Comparison of ENCODE assay signal across 10 cellular contexts in genomic region chr15:100898661-100899462, GRCh38. TPM values are rescaled to one million over a fixed set of nuclear protein-coding genes. Genes with fewer than 3 reads are reported as not detected.
"Had no signal": no experiment of that assay in that cellular context is flagged by ENCODE, and none has a peak within 500 bp of the region (broad histone marks: within the 10 kb centered on the region; RNA-seq: fewer than 3 reads in every experiment).

No MANE protein-coding gene starts in this region.

- ATAC-seq: heart right ventricle, pancreas had no signal

- H3K36me3 ChIP-seq: breast epithelium, left ventricle myocardium inferior, thyroid gland had no signal

- H3K36me3 Mint-ChIP-seq: activated naive CD8-positive, alpha-beta T cell treated with anti-CD3 and anti-CD28 coated beads, Interleukin-2, amount 10 ng/mL, durations not matched to agents 7 days and 5 days had no signal

- H3K27me3 ChIP-seq: breast epithelium, pancreas, thyroid gland had no signal

- H3K27ac ChIP-seq: left ventricle myocardium inferior, pancreas, thyroid gland had no signal

- H3K9me3 ChIP-seq: breast epithelium, left ventricle myocardium inferior, pancreas, thyroid gland had no signal

- H3K4me3 Mint-ChIP-seq: activated CD4-positive, alpha-beta memory T cell treated with anti-CD3 and anti-CD28 coated beads, Interleukin-2, amount 10 ng/mL, durations not matched to agents 7 days and 5 days; activated naive CD8-positive, alpha-beta T cell treated with anti-CD3 and anti-CD28 coated beads, Interleukin-2, amount 10 ng/mL, durations not matched to agents 7 days and 5 days; neural crest cell had no signal

- H3K27ac Mint-ChIP-seq: activated CD4-positive, alpha-beta memory T cell treated with anti-CD3 and anti-CD28 coated beads, Interleukin-2, amount 10 ng/mL, durations not matched to agents 7 days and 5 days; activated naive CD8-positive, alpha-beta T cell treated with anti-CD3 and anti-CD28 coated beads, Interleukin-2, amount 10 ng/mL, durations not matched to agents 7 days and 5 days had no signal

- H3K9me3 Mint-ChIP-seq: activated CD4-positive, alpha-beta memory T cell treated with anti-CD3 and anti-CD28 coated beads, Interleukin-2, amount 10 ng/mL, durations not matched to agents 7 days and 5 days; activated naive CD8-positive, alpha-beta T cell treated with anti-CD3 and anti-CD28 coated beads, Interleukin-2, amount 10 ng/mL, durations not matched to agents 7 days and 5 days; neural crest cell had no signal

- DNase-seq: activated CD4-positive, alpha-beta memory T cell treated with anti-CD3 and anti-CD28 coated beads, Interleukin-2, amount 10 ng/mL, durations not matched to agents 7 days and 5 days; activated naive CD8-positive, alpha-beta T cell treated with anti-CD3 and anti-CD28 coated beads, Interleukin-2, amount 10 ng/mL, durations not matched to agents 7 days and 5 days; anterior cingulate cortex; heart right ventricle; left ventricle myocardium inferior; pancreas; retina; thyroid gland had no signal

- H3K4me3 ChIP-seq: breast epithelium, heart right ventricle, left ventricle myocardium inferior, pancreas, thyroid gland had no signal

- H3K4me1 Mint-ChIP-seq: activated CD4-positive, alpha-beta memory T cell treated with anti-CD3 and anti-CD28 coated beads, Interleukin-2, amount 10 ng/mL, durations not matched to agents 7 days and 5 days had no signal

RNA-seq across cellular contexts. Expression of gene ALDH1A3, which starts 19.2 kb away (rescaled TPM):
- total RNA-seq: activated CD4-positive, alpha-beta memory T cell treated with anti-CD3 and anti-CD28 coated beads, Interleukin-2, amount 10 ng/mL, durations not matched to agents 7 days and 5 days; activated naive CD8-positive, alpha-beta T cell treated with anti-CD3 and anti-CD28 coated beads, Interleukin-2, amount 10 ng/mL, durations not matched to agents 7 days and 5 days had no signal
